ENCODE assay signal across 1 cellular context in the genomic region with DNA sequence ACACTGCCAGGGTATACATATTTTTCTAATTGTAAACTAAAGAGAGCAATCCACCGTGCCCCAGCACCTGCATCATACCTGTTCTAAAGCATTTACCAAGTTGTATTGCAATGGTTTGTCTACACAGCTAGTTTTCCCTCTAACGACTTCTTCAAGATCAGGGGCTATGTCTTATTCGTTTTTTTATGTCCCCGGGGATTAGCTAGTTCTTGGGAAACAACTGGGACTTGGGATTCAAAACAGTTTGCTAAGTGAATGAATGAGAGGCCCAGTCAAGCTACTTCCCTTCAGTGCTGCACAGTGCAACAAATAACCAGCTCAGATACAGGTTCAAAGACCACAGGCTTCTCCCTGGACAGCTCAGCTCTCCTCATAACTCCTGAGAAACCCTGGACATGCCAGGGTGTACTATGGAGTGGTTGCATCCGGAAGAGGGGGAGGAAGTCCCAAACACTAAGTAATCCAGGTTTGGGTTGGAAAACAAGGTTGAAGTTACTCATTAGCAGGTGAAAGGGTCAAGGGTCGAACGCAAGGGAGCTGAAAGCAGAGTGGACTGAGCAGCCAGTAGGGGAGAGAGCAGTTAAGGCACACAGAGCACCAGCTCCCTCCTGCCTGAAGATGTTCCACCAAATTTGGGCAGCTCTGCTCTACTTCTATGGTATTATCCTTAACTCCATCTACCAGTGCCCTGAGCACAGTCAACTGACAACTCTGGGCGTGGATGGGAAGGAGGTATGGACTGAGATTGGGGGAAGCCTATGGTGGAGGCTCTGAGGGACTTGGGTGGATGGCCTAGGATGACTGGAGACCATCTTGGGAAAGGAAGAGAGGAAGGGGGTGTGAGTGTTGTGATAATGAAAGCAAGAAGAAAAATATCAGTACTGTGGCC.
TF ChIP-seq lines count a peak whose summit lies in the region.

A gene (plus strand): TSS at position 546 of the 889 bp plus-strand sequence. CDS start 73 bp downstream, at position 619.

TF ChIP-seq in HepG2, 621 proteins besides CTCF, POLR2A, EP300 and RAD21 (continued from another document and continues in another):
- TF ChIP-seq, protein P1, sequence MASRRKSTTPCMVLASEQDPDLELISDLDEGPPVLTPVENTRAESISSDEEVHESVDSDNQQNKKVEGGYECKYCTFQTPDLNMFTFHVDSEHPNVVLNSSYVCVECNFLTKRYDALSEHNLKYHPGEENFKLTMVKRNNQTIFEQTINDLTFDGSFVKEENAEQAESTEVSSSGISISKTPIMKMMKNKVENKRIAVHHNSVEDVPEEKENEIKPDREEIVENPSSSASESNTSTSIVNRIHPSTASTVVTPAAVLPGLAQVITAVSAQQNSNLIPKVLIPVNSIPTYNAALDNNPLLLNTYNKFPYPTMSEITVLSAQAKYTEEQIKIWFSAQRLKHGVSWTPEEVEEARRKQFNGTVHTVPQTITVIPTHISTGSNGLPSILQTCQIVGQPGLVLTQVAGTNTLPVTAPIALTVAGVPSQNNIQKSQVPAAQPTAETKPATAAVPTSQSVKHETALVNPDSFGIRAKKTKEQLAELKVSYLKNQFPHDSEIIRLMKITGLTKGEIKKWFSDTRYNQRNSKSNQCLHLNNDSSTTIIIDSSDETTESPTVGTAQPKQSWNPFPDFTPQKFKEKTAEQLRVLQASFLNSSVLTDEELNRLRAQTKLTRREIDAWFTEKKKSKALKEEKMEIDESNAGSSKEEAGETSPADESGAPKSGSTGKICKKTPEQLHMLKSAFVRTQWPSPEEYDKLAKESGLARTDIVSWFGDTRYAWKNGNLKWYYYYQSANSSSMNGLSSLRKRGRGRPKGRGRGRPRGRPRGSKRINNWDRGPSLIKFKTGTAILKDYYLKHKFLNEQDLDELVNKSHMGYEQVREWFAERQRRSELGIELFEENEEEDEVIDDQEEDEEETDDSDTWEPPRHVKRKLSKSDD (CRISPR knock-in tag; IDR thresholded peaks at IDR 0.05; ENCODE audit: low read depth), result no peak; the same call in 1 of the 2 replicates
- TF ChIP-seq, protein P2, sequence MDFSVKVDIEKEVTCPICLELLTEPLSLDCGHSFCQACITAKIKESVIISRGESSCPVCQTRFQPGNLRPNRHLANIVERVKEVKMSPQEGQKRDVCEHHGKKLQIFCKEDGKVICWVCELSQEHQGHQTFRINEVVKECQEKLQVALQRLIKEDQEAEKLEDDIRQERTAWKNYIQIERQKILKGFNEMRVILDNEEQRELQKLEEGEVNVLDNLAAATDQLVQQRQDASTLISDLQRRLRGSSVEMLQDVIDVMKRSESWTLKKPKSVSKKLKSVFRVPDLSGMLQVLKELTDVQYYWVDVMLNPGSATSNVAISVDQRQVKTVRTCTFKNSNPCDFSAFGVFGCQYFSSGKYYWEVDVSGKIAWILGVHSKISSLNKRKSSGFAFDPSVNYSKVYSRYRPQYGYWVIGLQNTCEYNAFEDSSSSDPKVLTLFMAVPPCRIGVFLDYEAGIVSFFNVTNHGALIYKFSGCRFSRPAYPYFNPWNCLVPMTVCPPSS (IDR thresholded peaks at IDR 0.05), result no peak
- no peak for TF ChIP-seq ZNF207 (IDR thresholded peaks at IDR 0.05; ENCODE audit: borderline replicate concordance)
- peak; percentile 83; the same call in 1 of the 3 replicates for TF ChIP-seq MXI1 (IDR thresholded peaks at IDR 0.05; ENCODE audit: borderline replicate concordance, low read depth, low read length)
- TF ChIP-seq POLR2AphosphoS2 (IDR thresholded peaks at IDR 0.05; ENCODE audit: low read depth, low read length), result peak; percentile 60; the same call in 1 of the 2 replicates
- peak; percentile 60; the same call in 1 of the 2 replicates for TF ChIP-seq KMT2B (CRISPR knock-in tag; IDR thresholded peaks at IDR 0.05)
- TF ChIP-seq FOXP1 (IDR thresholded peaks at IDR 0.05), result peak; percentile 65; the same call in 1 of the 2 replicates
- peak; percentile 95 for TF ChIP-seq FOXP1 (CRISPR knock-in tag; IDR thresholded peaks at IDR 0.05)
- TF ChIP-seq GTF3A (CRISPR knock-in tag; conservative IDR thresholded peaks at IDR 0.05), result peak; percentile 65; the same call in 1 of the 2 replicates
- TF ChIP-seq IRF2 (CRISPR knock-in tag; IDR thresholded peaks at IDR 0.05), result peak; percentile 93
- peak; percentile 68; the same call in 1 of the 2 replicates for TF ChIP-seq ZFP90 (CRISPR knock-in tag; IDR thresholded peaks at IDR 0.05; ENCODE audit: borderline replicate concordance)
- peak; percentile 94 for TF ChIP-seq IRX3 (CRISPR knock-in tag; IDR thresholded peaks at IDR 0.05; ENCODE audit: borderline replicate concordance, low read depth)
- TF ChIP-seq, protein P3, sequence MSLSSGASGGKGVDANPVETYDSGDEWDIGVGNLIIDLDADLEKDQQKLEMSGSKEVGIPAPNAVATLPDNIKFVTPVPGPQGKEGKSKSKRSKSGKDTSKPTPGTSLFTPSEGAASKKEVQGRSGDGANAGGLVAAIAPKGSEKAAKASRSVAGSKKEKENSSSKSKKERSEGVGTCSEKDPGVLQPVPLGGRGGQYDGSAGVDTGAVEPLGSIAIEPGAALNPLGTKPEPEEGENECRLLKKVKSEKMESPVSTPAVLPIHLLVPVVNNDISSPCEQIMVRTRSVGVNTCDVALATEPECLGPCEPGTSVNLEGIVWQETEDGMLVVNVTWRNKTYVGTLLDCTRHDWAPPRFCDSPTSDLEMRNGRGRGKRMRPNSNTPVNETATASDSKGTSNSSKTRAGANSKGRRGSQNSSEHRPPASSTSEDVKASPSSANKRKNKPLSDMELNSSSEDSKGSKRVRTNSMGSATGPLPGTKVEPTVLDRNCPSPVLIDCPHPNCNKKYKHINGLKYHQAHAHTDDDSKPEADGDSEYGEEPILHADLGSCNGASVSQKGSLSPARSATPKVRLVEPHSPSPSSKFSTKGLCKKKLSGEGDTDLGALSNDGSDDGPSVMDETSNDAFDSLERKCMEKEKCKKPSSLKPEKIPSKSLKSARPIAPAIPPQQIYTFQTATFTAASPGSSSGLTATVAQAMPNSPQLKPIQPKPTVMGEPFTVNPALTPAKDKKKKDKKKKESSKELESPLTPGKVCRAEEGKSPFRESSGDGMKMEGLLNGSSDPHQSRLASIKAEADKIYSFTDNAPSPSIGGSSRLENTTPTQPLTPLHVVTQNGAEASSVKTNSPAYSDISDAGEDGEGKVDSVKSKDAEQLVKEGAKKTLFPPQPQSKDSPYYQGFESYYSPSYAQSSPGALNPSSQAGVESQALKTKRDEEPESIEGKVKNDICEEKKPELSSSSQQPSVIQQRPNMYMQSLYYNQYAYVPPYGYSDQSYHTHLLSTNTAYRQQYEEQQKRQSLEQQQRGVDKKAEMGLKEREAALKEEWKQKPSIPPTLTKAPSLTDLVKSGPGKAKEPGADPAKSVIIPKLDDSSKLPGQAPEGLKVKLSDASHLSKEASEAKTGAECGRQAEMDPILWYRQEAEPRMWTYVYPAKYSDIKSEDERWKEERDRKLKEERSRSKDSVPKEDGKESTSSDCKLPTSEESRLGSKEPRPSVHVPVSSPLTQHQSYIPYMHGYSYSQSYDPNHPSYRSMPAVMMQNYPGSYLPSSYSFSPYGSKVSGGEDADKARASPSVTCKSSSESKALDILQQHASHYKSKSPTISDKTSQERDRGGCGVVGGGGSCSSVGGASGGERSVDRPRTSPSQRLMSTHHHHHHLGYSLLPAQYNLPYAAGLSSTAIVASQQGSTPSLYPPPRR (CRISPR knock-in tag; IDR thresholded peaks at IDR 0.05; ENCODE audit: borderline replicate concordance), result peak; percentile 87; the same call in 1 of the 2 replicates
- peak; percentile 79; the same call in 1 of the 2 replicates for TF ChIP-seq ZNF451 (CRISPR knock-in tag; IDR thresholded peaks at IDR 0.05)
- TF ChIP-seq, protein P4, sequence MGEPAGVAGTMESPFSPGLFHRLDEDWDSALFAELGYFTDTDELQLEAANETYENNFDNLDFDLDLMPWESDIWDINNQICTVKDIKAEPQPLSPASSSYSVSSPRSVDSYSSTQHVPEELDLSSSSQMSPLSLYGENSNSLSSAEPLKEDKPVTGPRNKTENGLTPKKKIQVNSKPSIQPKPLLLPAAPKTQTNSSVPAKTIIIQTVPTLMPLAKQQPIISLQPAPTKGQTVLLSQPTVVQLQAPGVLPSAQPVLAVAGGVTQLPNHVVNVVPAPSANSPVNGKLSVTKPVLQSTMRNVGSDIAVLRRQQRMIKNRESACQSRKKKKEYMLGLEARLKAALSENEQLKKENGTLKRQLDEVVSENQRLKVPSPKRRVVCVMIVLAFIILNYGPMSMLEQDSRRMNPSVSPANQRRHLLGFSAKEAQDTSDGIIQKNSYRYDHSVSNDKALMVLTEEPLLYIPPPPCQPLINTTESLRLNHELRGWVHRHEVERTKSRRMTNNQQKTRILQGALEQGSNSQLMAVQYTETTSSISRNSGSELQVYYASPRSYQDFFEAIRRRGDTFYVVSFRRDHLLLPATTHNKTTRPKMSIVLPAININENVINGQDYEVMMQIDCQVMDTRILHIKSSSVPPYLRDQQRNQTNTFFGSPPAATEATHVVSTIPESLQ (CRISPR knock-in tag; conservative IDR thresholded peaks at IDR 0.05), result no peak; the same call in none of the 2 replicates
- TF ChIP-seq FOXJ3 (CRISPR knock-in tag; IDR thresholded peaks at IDR 0.05; ENCODE audit: borderline replicate concordance), result peak; percentile 94; the same call in 1 of the 2 replicates
- TF ChIP-seq YEATS2 (CRISPR knock-in tag; IDR thresholded peaks at IDR 0.05; ENCODE audit: borderline replicate concordance), result peak; percentile 92; the same call in 1 of the 2 replicates
- TF ChIP-seq, protein P5, sequence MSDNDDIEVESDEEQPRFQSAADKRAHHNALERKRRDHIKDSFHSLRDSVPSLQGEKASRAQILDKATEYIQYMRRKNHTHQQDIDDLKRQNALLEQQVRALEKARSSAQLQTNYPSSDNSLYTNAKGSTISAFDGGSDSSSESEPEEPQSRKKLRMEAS (IDR thresholded peaks at IDR 0.05), result no peak
- no peak; the same call in 1 of the 2 replicates for TF ChIP-seq SNAI1 (CRISPR knock-in tag; IDR thresholded peaks at IDR 0.05; ENCODE audit: borderline replicate concordance)
- no peak for TF ChIP-seq ZFAT (CRISPR knock-in tag; conservative IDR thresholded peaks at IDR 0.05)
- TF ChIP-seq, protein P6, sequence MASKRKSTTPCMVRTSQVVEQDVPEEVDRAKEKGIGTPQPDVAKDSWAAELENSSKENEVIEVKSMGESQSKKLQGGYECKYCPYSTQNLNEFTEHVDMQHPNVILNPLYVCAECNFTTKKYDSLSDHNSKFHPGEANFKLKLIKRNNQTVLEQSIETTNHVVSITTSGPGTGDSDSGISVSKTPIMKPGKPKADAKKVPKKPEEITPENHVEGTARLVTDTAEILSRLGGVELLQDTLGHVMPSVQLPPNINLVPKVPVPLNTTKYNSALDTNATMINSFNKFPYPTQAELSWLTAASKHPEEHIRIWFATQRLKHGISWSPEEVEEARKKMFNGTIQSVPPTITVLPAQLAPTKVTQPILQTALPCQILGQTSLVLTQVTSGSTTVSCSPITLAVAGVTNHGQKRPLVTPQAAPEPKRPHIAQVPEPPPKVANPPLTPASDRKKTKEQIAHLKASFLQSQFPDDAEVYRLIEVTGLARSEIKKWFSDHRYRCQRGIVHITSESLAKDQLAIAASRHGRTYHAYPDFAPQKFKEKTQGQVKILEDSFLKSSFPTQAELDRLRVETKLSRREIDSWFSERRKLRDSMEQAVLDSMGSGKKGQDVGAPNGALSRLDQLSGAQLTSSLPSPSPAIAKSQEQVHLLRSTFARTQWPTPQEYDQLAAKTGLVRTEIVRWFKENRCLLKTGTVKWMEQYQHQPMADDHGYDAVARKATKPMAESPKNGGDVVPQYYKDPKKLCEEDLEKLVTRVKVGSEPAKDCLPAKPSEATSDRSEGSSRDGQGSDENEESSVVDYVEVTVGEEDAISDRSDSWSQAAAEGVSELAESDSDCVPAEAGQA (IDR thresholded peaks at IDR 0.05; ENCODE audit: low read depth), result peak; percentile 26; the same call in 1 of the 2 replicates
- TF ChIP-seq, protein P6 (CRISPR knock-in tag; IDR thresholded peaks at IDR 0.05; ENCODE audit: borderline replicate concordance), result no peak; the same call in 1 of the 2 replicates
- TF ChIP-seq, protein P7, sequence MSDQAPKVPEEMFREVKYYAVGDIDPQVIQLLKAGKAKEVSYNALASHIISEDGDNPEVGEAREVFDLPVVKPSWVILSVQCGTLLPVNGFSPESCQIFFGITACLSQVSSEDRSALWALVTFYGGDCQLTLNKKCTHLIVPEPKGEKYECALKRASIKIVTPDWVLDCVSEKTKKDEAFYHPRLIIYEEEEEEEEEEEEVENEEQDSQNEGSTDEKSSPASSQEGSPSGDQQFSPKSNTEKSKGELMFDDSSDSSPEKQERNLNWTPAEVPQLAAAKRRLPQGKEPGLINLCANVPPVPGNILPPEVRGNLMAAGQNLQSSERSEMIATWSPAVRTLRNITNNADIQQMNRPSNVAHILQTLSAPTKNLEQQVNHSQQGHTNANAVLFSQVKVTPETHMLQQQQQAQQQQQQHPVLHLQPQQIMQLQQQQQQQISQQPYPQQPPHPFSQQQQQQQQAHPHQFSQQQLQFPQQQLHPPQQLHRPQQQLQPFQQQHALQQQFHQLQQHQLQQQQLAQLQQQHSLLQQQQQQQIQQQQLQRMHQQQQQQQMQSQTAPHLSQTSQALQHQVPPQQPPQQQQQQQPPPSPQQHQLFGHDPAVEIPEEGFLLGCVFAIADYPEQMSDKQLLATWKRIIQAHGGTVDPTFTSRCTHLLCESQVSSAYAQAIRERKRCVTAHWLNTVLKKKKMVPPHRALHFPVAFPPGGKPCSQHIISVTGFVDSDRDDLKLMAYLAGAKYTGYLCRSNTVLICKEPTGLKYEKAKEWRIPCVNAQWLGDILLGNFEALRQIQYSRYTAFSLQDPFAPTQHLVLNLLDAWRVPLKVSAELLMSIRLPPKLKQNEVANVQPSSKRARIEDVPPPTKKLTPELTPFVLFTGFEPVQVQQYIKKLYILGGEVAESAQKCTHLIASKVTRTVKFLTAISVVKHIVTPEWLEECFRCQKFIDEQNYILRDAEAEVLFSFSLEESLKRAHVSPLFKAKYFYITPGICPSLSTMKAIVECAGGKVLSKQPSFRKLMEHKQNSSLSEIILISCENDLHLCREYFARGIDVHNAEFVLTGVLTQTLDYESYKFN (CRISPR knock-in tag; conservative IDR thresholded peaks at IDR 0.05), result peak; percentile 100
